28 cellular contexts compared by ENCODE assay signal in the genomic region with DNA sequence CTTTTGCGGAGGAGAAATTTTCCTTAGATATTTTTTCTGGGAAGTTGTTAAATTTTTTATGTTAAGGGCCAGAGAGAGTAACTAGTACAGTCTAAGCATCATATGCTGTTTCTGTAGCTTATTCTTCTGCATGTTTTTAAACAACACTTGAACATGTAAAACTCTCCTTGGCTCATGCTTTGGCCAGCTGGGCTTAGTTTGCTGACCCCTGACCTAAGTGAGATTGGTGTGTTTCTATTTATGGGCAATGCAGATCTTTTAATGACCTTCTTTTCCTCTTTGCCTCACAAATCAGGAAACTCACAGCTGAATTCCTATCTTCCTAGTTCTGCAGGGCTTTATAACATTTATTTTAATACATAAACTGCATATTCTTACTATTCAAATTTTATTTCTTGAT.
"Had no signal": no experiment of that assay in that cellular context is flagged by ENCODE, and none has a peak within 500 bp of the region (broad histone marks: within the 10 kb centered on the region; RNA-seq: fewer than 3 reads in every experiment).

No MANE protein-coding gene starts in this region.

- H3K27me3 ChIP-seq: SJCRH30 had no signal

- H3K27ac ChIP-seq: KMS-11, PC-9, RWPE1, SJCRH30, SK-N-MC had no signal

- H3K36me3 ChIP-seq: SJCRH30 had no signal

- H3K9me3 ChIP-seq: SJCRH30 had no signal

- ATAC-seq: Panc1, Right ventricle myocardium inferior, SK-N-SH treated with all-trans-retinoic acid at 6 μM for 48 hours had no signal

- DNase-seq: Karpas-422, MM.1S, MV-4-11, NCI-H1092, NCI-H1105, NCI-H1417 treated with DMSO at 0.1 percent for 48 hours, NCI-H1436 treated with DMSO at 0.1 percent for 48 hours, NCI-H1694 treated with DMSO at 0.1 percent for 48 hours, NCI-H187 treated with DMSO at 0.1 percent for 48 hours, NCI-H2029, NCI-H2171 treated with DMSO at 0.1 percent for 48 hours, NCI-H2227 treated with DMSO at 0.1 percent for 48 hours, NCI-H345, NCI-H446, NCI-H510A treated with DMSO at 0.1 percent for 48 hours, NCI-H524 treated with DMSO at 0.1 percent for 48 hours, NCI-H526 treated with DMSO at 0.1 percent for 48 hours, NCI-H774, PC-9, SHP77, SIG-M5, SJCRH30 had no signal

- H3K4me3 ChIP-seq: PC-9, SJCRH30, SK-N-MC had no signal

- H3K4me1 ChIP-seq: SJCRH30 had no signal
